Comparison of ENCODE assay signal across 11 cellular contexts in the genomic region with DNA sequence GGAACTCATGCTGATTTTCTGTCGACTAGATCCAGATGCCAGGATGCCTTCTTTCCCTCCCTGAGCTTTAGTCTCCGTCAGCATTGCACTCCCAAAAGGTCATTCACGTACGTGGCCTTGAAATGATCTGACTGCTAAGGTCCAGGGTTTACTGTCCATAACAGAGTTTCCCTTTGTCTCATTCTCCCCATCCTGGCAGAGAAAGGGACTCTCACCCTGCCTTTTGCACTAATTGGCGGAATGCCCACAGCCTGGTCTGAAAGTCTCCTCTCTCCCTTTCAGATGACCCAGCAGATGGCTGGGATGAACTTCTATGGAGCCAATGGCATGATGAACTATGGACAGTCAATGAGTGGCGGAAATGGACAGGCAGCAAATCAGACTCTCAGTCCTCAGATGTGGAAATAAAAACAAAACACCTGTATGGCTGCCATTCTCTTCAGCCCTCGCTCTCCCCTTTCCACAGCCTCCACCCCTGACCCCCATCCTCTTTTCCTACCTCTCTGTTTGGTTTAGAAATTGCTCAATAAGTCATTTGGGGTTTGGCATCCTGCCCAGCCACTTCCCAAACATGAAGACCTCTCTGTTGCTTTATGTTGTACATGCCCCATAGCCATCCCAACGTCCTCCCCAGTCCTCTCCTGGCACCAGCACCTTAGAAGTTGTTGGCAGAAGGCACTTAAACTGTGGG. TPM values are rescaled to one million over a fixed set of nuclear protein-coding genes. Genes with fewer than 3 reads are reported as not detected.
A peak's percentile ranks its signal among the peaks of the same experiment; 100 is the strongest.
DNase-seq lines count a peak whose midpoint lies in the region; ATAC-seq lines count a peak whose summit lies in the region.
"Had no signal": no experiment of that assay in that cellular context is flagged by ENCODE, and none has a peak within 500 bp of the region (broad histone marks: within the 10 kb centered on the region; RNA-seq: fewer than 3 reads in every experiment).

No MANE protein-coding gene starts in this region.

- peak overlapping the region; percentile 32 for H3K27ac ChIP-seq in caudate nucleus (ENCODE audit: low read depth, low read length)
- H3K27ac ChIP-seq: WERI-Rb-1 had no signal

- peak; percentile 30 for DNase-seq in EL
- peak; percentile 43 for DNase-seq in NCI-H345 (lab: John Stamatoyannopoulos, UW)
- DNase-seq in caudate nucleus (lab: John Stamatoyannopoulos, UW): peak in 45 of 61 donors; percentile 9 to 77 (median 37)
- DNase-seq in occipital lobe (lab: John Stamatoyannopoulos, UW): peak; percentile 23
- no peak for DNase-seq in central memory CD4-positive, alpha-beta T cell
- no peak for DNase-seq in GF-D8 (lab: John Stamatoyannopoulos, UW)
- DNase-seq: kidney glomerular epithelial cell; stimulated activated CD4-positive, alpha-beta T cell treated with anti-CD3 and anti-CD28 coated beads, Interleukin-15, amount 100 ng/mL, for 24 hours; WERI-Rb-1 had no signal

- ATAC-seq in HG03442 (IDR thresholded peaks at IDR 0.05; ENCODE audit: unreplicated experiment): no peak
- ATAC-seq: GM12878 had no signal

RNA-seq across cellular contexts. Expression of a gene that starts 28.4 kb away (rescaled TPM):
- 22.0 TPM for total RNA-seq in occipital lobe

RNA-seq across cellular contexts. Expression of a gene that starts 48.3 kb away (rescaled TPM):
- total RNA-seq in occipital lobe: 24.6 TPM

RNA-seq across cellular contexts. Expression of a gene that starts 55.3 kb away (rescaled TPM):
- 15.1 TPM for total RNA-seq in occipital lobe

Comparison
In these comparisons a context has a peak if more than half of its experiments do, and no peak if none do; other contexts are left out.
1. DNase-seq: peak in EL (single experiment), NCI-H345 (single experiment), caudate nucleus (45 of 61) and occipital lobe (single experiment); none in central memory CD4-positive, alpha-beta T cell (single experiment) and GF-D8 (single experiment).